In genomic region chr3:157152438-157152837, GRCh38 we compare ENCODE assay signal across 1 cellular context.
TF ChIP-seq lines count a peak whose summit lies in the region.

No MANE protein-coding gene starts in this region.

TF ChIP-seq in IMR-90, 13 proteins besides CTCF, POLR2A, EP300 and RAD21 (continued from another document):
- no peak for TF ChIP-seq BHLHE40 (IDR thresholded peaks at IDR 0.05; ENCODE audit: low read depth, low read length)
- no peak for TF ChIP-seq SMC3 (IDR thresholded peaks at IDR 0.05; ENCODE audit: low read depth, low read length)
- no peak for TF ChIP-seq NFE2L2 (IDR thresholded peaks at IDR 0.05; ENCODE audit: low read depth, low read length)
- TF ChIP-seq RCOR1 (IDR thresholded peaks at IDR 0.05; ENCODE audit: insufficient replicate concordance, low read length), result no peak
- TF ChIP-seq CEBPB (IDR thresholded peaks at IDR 0.05; ENCODE audit: low read depth, low read length), result no peak
TF ChIP-seq in IMR-90: peak in this region for 0.
